ENCODE assay signal across 17 cellular contexts in genomic region chr2:24873619-24874018, GRCh38. TPM values are rescaled to one million over a fixed set of nuclear protein-coding genes. Genes with fewer than 3 reads are reported as not detected.
DNase-seq lines count a peak whose midpoint lies in the region; TF ChIP-seq lines count a peak whose summit lies in the region.
"Had no signal": no experiment of that assay in that cellular context is flagged by ENCODE, and none has a peak within 500 bp of the region (broad histone marks: within the 10 kb centered on the region; RNA-seq: fewer than 3 reads in every experiment).

No MANE protein-coding gene starts in this region.

- TF ChIP-seq POLR2A in esophagus squamous epithelium (IDR thresholded peaks at IDR 0.05) (no peak), uterus (IDR thresholded peaks at IDR 0.05) (no peak)

- DNase-seq in esophagus squamous epithelium (lab: John Stamatoyannopoulos, UW) (no peak), right atrium auricular region (ENCODE audit: low spot score) (peak; percentile 70), posterior vena cava (ENCODE audit: low spot score) (peak; percentile 89), uterus (no peak), GM20000 (ENCODE audit: low spot score) (no peak), brain microvascular endothelial cell (no peak), occipital lobe (lab: John Stamatoyannopoulos, UW) (no peak)
- DNase-seq: activated CD4-positive, alpha-beta T cell treated with anti-CD3 and anti-CD28 coated beads for 36 hours; CD8-positive, alpha-beta memory T cell; foreskin fibroblast; GF-D8; hypothalamus; MM.1S; retina; stimulated activated CD8-positive, alpha-beta memory T cell treated with anti-CD3 and anti-CD28 coated beads, Interleukin-4, amount 100 ng/mL, for 48 hours; SW 1271; testis had no signal

- H3K27ac ChIP-seq in esophagus squamous epithelium (peak overlapping the region in 3 of 4 donors; percentile 65 to 75 (median 70)), right atrium auricular region (peak overlapping the region; percentile 74 to 75), uterus (peak overlapping the region; percentile 46 to 62), brain microvascular endothelial cell (no peak overlapping the region)

- H3K27me3 ChIP-seq in esophagus squamous epithelium (no peaks in the 10 kb centered on the region), right atrium auricular region (no peaks in the 10 kb centered on the region), uterus (no peaks in the 10 kb centered on the region), brain microvascular endothelial cell (replicated peaks) (no peaks in the 10 kb centered on the region)
- H3K27me3 ChIP-seq: testis had no signal

- H3K4me1 ChIP-seq in esophagus squamous epithelium: peaks cover 0 to 38% (median 29%) of the 10 kb centered on the region in 3 donors
- peaks cover 0 to 29% of the 10 kb centered on the region in 2 donors for H3K4me1 ChIP-seq in right atrium auricular region
- no peaks in the 10 kb centered on the region for H3K4me1 ChIP-seq in uterus

- WGBS in esophagus squamous epithelium, 2 donors: 17 to 53% methylated on average over 1 to 3 of the region's 8 CpGs

- in situ Hi-C loops in brain microvascular endothelial cell (cut with HindIII; ENCODE audit: low pct_ligation_motif_present, low sequenced_read_pairs): no loop called here

- no peak for TF ChIP-seq CTCF in esophagus squamous epithelium (IDR thresholded peaks at IDR 0.05)
- no peak for TF ChIP-seq CTCF in right atrium auricular region (IDR thresholded peaks at IDR 0.05)
- TF ChIP-seq CTCF in uterus (IDR thresholded peaks at IDR 0.05): no peak
- TF ChIP-seq CTCF in GM20000 (IDR thresholded peaks at IDR 0.05; ENCODE audit: extremely low read depth, missing control alignments): no peak
- no peak for TF ChIP-seq CTCF in brain microvascular endothelial cell (IDR thresholded peaks at IDR 0.05; ENCODE audit: low read depth, low read length, missing control alignments)

- H3K4me3 ChIP-seq in esophagus squamous epithelium (no peak overlapping the region), right atrium auricular region (no peak overlapping the region), uterus (no peak overlapping the region), brain microvascular endothelial cell (ENCODE audit: low read depth, low read length) (no peak overlapping the region)
- H3K4me3 ChIP-seq: testis had no signal

- H3K9me3 ChIP-seq in esophagus squamous epithelium (no peaks in the 10 kb centered on the region), right atrium auricular region (no peaks in the 10 kb centered on the region), uterus (no peaks in the 10 kb centered on the region)
- H3K9me3 ChIP-seq: testis had no signal

- H3K36me3 ChIP-seq in esophagus squamous epithelium (peaks cover 0 to 20% (median 0%) of the 10 kb centered on the region in 3 donors), right atrium auricular region (no peaks in the 10 kb centered on the region), uterus (no peaks in the 10 kb centered on the region), brain microvascular endothelial cell (replicated peaks) (no peaks in the 10 kb centered on the region)

- intact Hi-C loops in esophagus squamous epithelium (cut with DNase I) (no loop called here), posterior vena cava (cut with DNase I) (no loop called here), uterus (cut with DNase I; ENCODE audit: low total_unique reads) (no loop called here)

RNA-seq across cellular contexts. Expression of gene ADCY3, which starts 46.4 kb away (rescaled TPM):
- total RNA-seq in esophagus squamous epithelium (10 to 100 TPM; 14.8 to 48.3 (median 34.3) TPM), right atrium auricular region (10 to 100 TPM; 14.1 to 28.4 TPM), posterior vena cava (100 to 1,000 TPM in 1 of 2 donors, 10 to 100 TPM in 1; 99.5 to 129 TPM), uterus (100 to 1,000 TPM in 1 of 4 donors, 10 to 100 TPM in 3; 37.9 to 104 (median 51.7) TPM), occipital lobe (22.5 TPM)

Comparison
In these comparisons a context has a peak if more than half of its experiments do, and no peak if none do; other contexts are left out.
1. DNase-seq: peak in right atrium auricular region (single experiment) and posterior vena cava (single experiment); none in esophagus squamous epithelium (single experiment), uterus (0 of 2), GM20000 (single experiment), brain microvascular endothelial cell (single experiment) and occipital lobe (single experiment).